28 cellular contexts compared by ENCODE assay signal in the genomic region with DNA sequence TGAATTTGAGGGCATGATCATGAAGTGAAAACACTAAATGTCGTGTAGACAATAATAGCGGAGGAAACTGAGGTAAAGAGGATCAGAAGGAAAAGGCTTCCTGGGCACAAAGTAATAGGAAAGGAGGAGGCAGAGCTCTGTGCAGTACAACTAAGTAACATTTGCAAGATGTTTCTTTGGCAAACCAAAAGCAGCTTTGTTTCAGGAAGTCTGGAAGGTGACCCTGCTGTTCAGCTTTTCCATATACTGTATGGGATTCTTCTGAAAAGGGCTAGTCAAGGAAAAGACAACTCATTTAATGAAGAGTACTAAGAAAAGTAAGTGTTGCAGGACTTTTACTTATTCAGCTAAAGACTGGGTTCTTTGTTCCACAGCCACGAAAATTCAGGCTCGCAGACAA.
"Had no signal": no experiment of that assay in that cellular context is flagged by ENCODE, and none has a peak within 500 bp of the region (broad histone marks: within the 10 kb centered on the region; RNA-seq: fewer than 3 reads in every experiment).

No MANE protein-coding gene starts in this region.

- H3K9me3 ChIP-seq: neutrophil, psoas muscle, right lobe of liver, testis, thyroid gland, transverse colon, vagina had no signal

- H2AFZ ChIP-seq: parathyroid adenoma had no signal

- DNase-seq: hypothalamus; immature natural killer cell; kidney; left colon; left lung; lower lobe of right lung; mesendoderm; naive B cell; natural killer cell; nephron progenitor cell; occipital lobe; psoas muscle; right lobe of liver; stimulated activated CD4-positive, alpha-beta T cell treated with anti-CD3 and anti-CD28 coated beads, Interleukin-1b, Interleukin-23, amount 100 ng/mL, for 48 hours; stimulated activated CD4-positive, alpha-beta T cell treated with anti-CD3 and anti-CD28 coated beads, Interleukin-2, amount 100 ng/mL, for 48 hours; stimulated activated CD4-positive, alpha-beta T cell treated with anti-CD3 and anti-CD28 coated beads, Interleukin-4, amount 100 ng/mL, for 4 hours; stimulated activated naive B cell treated with anti-CD40 and anti-IgM and Interleukin-4, amounts not matched to agents 10 μg/mL and 1 μg/mL and 100 μg/mL, for 72 hours; stimulated activated naive CD8-positive, alpha-beta T cell treated with anti-CD3 and anti-CD28 coated beads, Interleukin-15, Interleukin-2, amounts not matched to agents 100 U/mL and 50 U/mL, for 24 hours; stomach; testis; thyroid gland; transverse colon had no signal

- H3K4me2 ChIP-seq: smooth muscle cell had no signal

- H3K4me3 ChIP-seq: left lung, lower lobe of right lung, psoas muscle, right atrium auricular region, right lobe of liver, smooth muscle cell, stomach, testis, thyroid gland, transverse colon, upper lobe of left lung, vagina had no signal

- H3K27me3 ChIP-seq: left lung, neutrophil, right atrium auricular region, right lobe of liver, stomach, thyroid gland, transverse colon, upper lobe of left lung, vagina had no signal

- H3K9ac ChIP-seq: parathyroid adenoma had no signal

- H3K4me1 ChIP-seq: left lung, lower lobe of right lung, parathyroid adenoma, psoas muscle, right atrium auricular region, right lobe of liver, stomach, testis, thyroid gland, transverse colon, upper lobe of left lung, vagina had no signal

- H3K36me3 ChIP-seq: left lung, lower lobe of right lung, neutrophil, right atrium auricular region, right lobe of liver, stomach, thyroid gland, transverse colon, upper lobe of left lung, vagina had no signal

- H3K27ac ChIP-seq: left lung, lower lobe of right lung, neutrophil, parathyroid adenoma, psoas muscle, right atrium auricular region, right lobe of liver, stomach, testis, thyroid gland, transverse colon, upper lobe of left lung, vagina had no signal
